1 cellular context compared by ENCODE assay signal in the genomic region with DNA sequence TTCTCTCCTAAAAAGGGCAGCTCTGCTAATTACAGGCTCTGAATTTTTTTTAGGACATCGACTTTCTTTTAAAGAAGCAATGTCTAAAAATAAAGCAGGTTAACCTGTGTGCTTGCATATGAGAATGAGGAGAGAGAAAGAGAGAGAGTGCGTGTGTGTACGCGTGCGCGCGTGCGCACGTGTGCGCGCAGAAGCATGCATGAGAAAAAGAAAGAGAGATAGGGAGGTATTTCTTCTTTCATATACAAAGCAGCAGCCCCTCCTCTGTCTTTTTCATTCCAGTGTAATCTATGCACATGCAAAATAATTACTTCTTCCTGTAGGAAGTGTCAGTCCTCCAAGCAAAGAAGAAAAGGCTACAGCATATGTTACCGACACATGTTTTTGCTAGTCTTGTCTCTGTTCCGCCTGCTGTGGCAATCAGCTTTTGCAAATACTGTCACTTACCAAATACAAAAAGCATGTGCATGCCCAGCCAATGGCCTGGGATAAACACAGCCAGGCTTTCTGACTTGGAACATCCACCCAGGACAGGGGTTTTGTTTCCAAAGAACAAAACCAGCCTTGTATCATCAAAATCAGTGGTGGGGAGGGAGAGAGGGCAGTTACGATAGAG.
TF ChIP-seq lines count a peak whose summit lies in the region.

No MANE protein-coding gene starts in this region.

TF ChIP-seq in H1, 55 proteins besides CTCF, POLR2A, EP300 and RAD21:
- no peak for TF ChIP-seq SP1 (IDR thresholded peaks at IDR 0.05; ENCODE audit: low read depth, low read length)
- TF ChIP-seq MAX (IDR thresholded peaks at IDR 0.05), result no peak
- no peak for TF ChIP-seq PHF8 (conservative IDR thresholded peaks at IDR 0.05; ENCODE audit: low read depth, low read length)
- no peak for TF ChIP-seq BCL11A (IDR thresholded peaks at IDR 0.05; ENCODE audit: low read depth in 2 of 2, low read length in 2 of 2)
- TF ChIP-seq CTBP2 (IDR thresholded peaks at IDR 0.05; ENCODE audit: borderline replicate concordance, insufficient read depth, insufficient read length, low read length), result no peak
- no peak for TF ChIP-seq YY1 (IDR thresholded peaks at IDR 0.05; ENCODE audit: low read depth, low read length)
- TF ChIP-seq, protein P1, sequence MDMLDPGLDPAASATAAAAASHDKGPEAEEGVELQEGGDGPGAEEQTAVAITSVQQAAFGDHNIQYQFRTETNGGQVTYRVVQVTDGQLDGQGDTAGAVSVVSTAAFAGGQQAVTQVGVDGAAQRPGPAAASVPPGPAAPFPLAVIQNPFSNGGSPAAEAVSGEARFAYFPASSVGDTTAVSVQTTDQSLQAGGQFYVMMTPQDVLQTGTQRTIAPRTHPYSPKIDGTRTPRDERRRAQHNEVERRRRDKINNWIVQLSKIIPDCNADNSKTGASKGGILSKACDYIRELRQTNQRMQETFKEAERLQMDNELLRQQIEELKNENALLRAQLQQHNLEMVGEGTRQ (IDR thresholded peaks at IDR 0.05; ENCODE audit: low read length), result no peak
- no peak for TF ChIP-seq HDAC2 (IDR thresholded peaks at IDR 0.05; ENCODE audit: borderline replicate concordance in 1 of 2, low read depth in 2 of 2, low read length in 2 of 2)
- TF ChIP-seq BACH1 (IDR thresholded peaks at IDR 0.05; ENCODE audit: low read length), result no peak
